8 cellular contexts compared by ENCODE assay signal in the genomic region with DNA sequence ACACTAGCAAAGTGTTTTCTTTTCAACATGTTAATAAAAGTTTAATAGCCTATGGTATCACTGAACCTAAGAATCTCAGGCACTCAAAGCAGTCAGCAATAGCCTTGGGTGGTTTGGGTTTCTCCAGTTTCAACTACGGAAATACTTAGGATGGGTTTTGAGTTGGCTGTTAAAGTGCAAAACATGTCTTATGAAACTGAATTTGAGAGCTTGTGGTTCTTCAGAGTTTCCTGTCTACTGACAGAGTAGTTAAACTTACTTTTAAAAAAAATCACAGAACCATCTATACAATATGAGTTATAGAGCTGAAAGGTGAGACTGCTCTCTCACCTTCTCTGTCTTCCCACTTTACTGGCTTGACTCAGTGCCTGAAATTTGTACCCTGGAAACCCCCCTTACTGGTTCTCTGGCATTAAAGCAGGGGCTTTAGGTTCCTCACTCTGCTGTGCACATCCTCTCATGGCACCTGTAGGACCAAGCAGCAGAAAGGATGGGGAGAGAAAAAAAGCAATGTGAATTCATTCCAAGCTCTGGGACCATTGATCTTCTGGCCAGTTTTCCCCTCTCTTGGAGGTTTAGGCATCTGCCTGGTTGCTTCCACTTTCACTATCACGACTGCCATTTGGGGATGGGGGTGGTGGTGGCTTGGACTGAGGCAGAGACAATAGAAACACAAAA. TPM values are rescaled to one million over a fixed set of nuclear protein-coding genes. Genes with fewer than 3 reads are reported as not detected.
DNase-seq lines count a peak whose midpoint lies in the region; ATAC-seq, FAIRE-seq and TF ChIP-seq lines count a peak whose summit lies in the region.

No MANE protein-coding gene starts in this region.

- H4K20me1 ChIP-seq in smooth muscle cell (ENCODE audit: low read depth), result no peaks in the 10 kb centered on the region

- 27% methylated on average over 2 of the region's 2 CpGs for WGBS in smooth muscle cell (ENCODE audit: low lambda C conversion rate)

- H3F3A ChIP-seq in smooth muscle cell (ENCODE audit: low read depth), result no peaks in the 10 kb centered on the region

- no peaks in the 10 kb centered on the region for H3K79me2 ChIP-seq in smooth muscle cell (ENCODE audit: low read depth)

- no peak overlapping the region for H3K9ac ChIP-seq in smooth muscle cell (ENCODE audit: low read depth)

- H3K4me2 ChIP-seq in smooth muscle cell, result peak overlapping the region; percentile 51

- peak; percentile 27 for TF ChIP-seq POLR2A in GM19099 (IDR thresholded peaks at IDR 0.05; ENCODE audit: extremely low read depth, insufficient read length, low read depth)

- H2AFZ ChIP-seq in smooth muscle cell (ENCODE audit: low read depth), result peak overlapping the region; percentile 36

- no peak overlapping the region for H3K27ac ChIP-seq in smooth muscle cell (ENCODE audit: low read depth)

- peaks cover 14% of the 10 kb centered on the region for H3K4me1 ChIP-seq in smooth muscle cell (ENCODE audit: low read depth)

- no peak overlapping the region for H3K4me3 ChIP-seq in smooth muscle cell

- DNase-seq in CD1c-positive myeloid dendritic cell (ENCODE audit: extremely low spot score) (peak; percentile 12), smooth muscle cell (lab: John Stamatoyannopoulos, UW; ENCODE audit: unreplicated experiment) (no peak), NCI-H2081 treated with DMSO at 0.1 percent for 48 hours (lab: John Stamatoyannopoulos, UW) (no peak), urothelium cell line (ENCODE audit: low spot score) (no peak), retina (no peak)
- peak; percentile 15 for DNase-seq in activated CD8-positive, alpha-beta memory T cell treated with anti-CD3 and anti-CD28 coated beads, Interleukin-2, amount 50 U/mL, for 4 hours

- no peak for TF ChIP-seq CTCF in smooth muscle cell (IDR thresholded peaks at IDR 0.05; ENCODE audit: borderline replicate concordance, insufficient read depth, poor library complexity, severe bottlenecking)

- H3K27me3 ChIP-seq in smooth muscle cell (ENCODE audit: low read depth), result no peaks in the 10 kb centered on the region

- no peak for FAIRE-seq in urothelium cell line (lab: Jason Lieb, UNC)

- peak; percentile 93 for ATAC-seq in HG03159 (IDR thresholded peaks at IDR 0.05; ENCODE audit: unreplicated experiment)

- no peaks in the 10 kb centered on the region for H3K36me3 ChIP-seq in smooth muscle cell (ENCODE audit: low read depth)

- H3K9me3 ChIP-seq in smooth muscle cell (replicated peaks; ENCODE audit: low read depth), result no peaks in the 10 kb centered on the region

RNA-seq across cellular contexts. Expression of a gene that starts 18.1 kb away (rescaled TPM):
- total RNA-seq in smooth muscle cell, result 0.13 and 0.76 TPM in 2 replicates
- 0.03 TPM in 1 of 2 replicates, not detected in the other for polyA plus RNA-seq in smooth muscle cell

Comparison
In these comparisons a context has a peak if more than half of its experiments do, and no peak if none do; other contexts are left out.
1. DNase-seq: peak in CD1c-positive myeloid dendritic cell (single experiment) and activated CD8-positive, alpha-beta memory T cell treated with anti-CD3 and anti-CD28 coated beads, Interleukin-2, amount 50 U/mL, for 4 hours (single experiment); none in smooth muscle cell (single experiment), NCI-H2081 treated with DMSO at 0.1 percent for 48 hours (single experiment), urothelium cell line (single experiment) and retina (single experiment).